In genomic region chr19:42406111-42406510, GRCh38 we compare ENCODE assay signal across 31 cellular contexts. TPM values are rescaled to one million over a fixed set of nuclear protein-coding genes. Genes with fewer than 3 reads are reported as not detected.
DNase-seq lines count a peak whose midpoint lies in the region; ATAC-seq, FAIRE-seq and TF ChIP-seq lines count a peak whose summit lies in the region.
"Had no signal": no experiment of that assay in that cellular context is flagged by ENCODE, and none has a peak within 500 bp of the region (broad histone marks: within the 10 kb centered on the region; RNA-seq: fewer than 3 reads in every experiment).

No MANE protein-coding gene starts in this region.

- intact Hi-C loops in GM12878 (cut with micrococcal nuclease; ENCODE audit: unreplicated experiment), result no loop called here

- in situ Hi-C loops in GM12878 (cut with MboI), result no loop called here

- no peak overlapping the region for H3K4me3 Mint-ChIP-seq in activated CD8-positive, alpha-beta memory T cell treated with anti-CD3 and anti-CD28 coated beads, Interleukin-2, amount 10 ng/mL, durations not matched to agents 7 days and 5 days
- H3K4me3 Mint-ChIP-seq: CD8-positive, alpha-beta T cell had no signal

- no peak for TF ChIP-seq EP300 in GM12878 (IDR thresholded peaks at IDR 0.05; ENCODE audit: borderline replicate concordance in 1 of 2, control insufficient read depth in 1 of 2, low read depth in 2 of 2, low read length in 2 of 2)

- peaks cover 11% of the 10 kb centered on the region for H3K4me1 Mint-ChIP-seq in activated CD8-positive, alpha-beta memory T cell treated with anti-CD3 and anti-CD28 coated beads, Interleukin-2, amount 10 ng/mL, durations not matched to agents 7 days and 5 days

- RAD21 ChIA-PET in GM12878 (lab: Charles Lee; ENCODE audit: unreplicated experiment), result interaction anchor here (0.5 kb wide), 1 partner anchor 150 kb away, joined by 3 read pairs; no protein-coding TSS in a partner anchor

- H2BK120ac ChIP-seq in neuronal stem cell (ENCODE audit: low read depth, low read length), result no peak overlapping the region

- peaks cover 10% of the 10 kb centered on the region for H3K79me1 ChIP-seq in neuronal stem cell (ENCODE audit: low read depth, low read length)

- H3K79me2 ChIP-seq in GM12878 (ENCODE audit: control insufficient read depth, insufficient read depth, low read length), result no peaks in the 10 kb centered on the region

- no peaks in the 10 kb centered on the region for H3K9me3 Mint-ChIP-seq in activated CD8-positive, alpha-beta memory T cell treated with anti-CD3 and anti-CD28 coated beads, Interleukin-2, amount 10 ng/mL, durations not matched to agents 7 days and 5 days (ENCODE audit: low read depth)
- H3K9me3 Mint-ChIP-seq: CD8-positive, alpha-beta T cell had no signal

- no peak overlapping the region for H3K4me3 ChIP-seq in HEK293 (ENCODE audit: low read depth, low read length)
- H3K4me3 ChIP-seq in GM12878, result no peak overlapping the region
- H3K4me3 ChIP-seq in neuronal stem cell (ENCODE audit: low read length in 2 of 2), result no peak overlapping the region
- H3K4me3 ChIP-seq: A549, K562, SK-N-MC had no signal

- TF ChIP-seq RAD21 in GM12878 (IDR thresholded peaks at IDR 0.05; ENCODE audit: insufficient read depth, low read depth, low read length), result no peak

- H2BK15ac ChIP-seq in neuronal stem cell (ENCODE audit: low read length), result no peak overlapping the region

- DNase-seq in GM12878 (ENCODE audit: low read depth, low spot score) (no peak), neuronal stem cell (ENCODE audit: low spot score) (no peak), urothelium cell line (ENCODE audit: low spot score) (no peak), NCI-H2107 treated with DMSO at 0.1 percent for 48 hours (lab: John Stamatoyannopoulos, UW; ENCODE audit: unreplicated experiment) (no peak), DMS53 treated with DMSO at 0.1 percent for 48 hours (lab: John Stamatoyannopoulos, UW; ENCODE audit: unreplicated experiment) (no peak)
- no peak for DNase-seq in activated CD8-positive, alpha-beta memory T cell treated with anti-CD3 and anti-CD28 coated beads, Interleukin-2, amount 10 ng/mL, durations not matched to agents 7 days and 5 days
- DNase-seq: Caco-2; CD8-positive, alpha-beta T cell; DMS79; EL; GDM1; MV-4-11; NCI-H1105; NCI-H1436 treated with DMSO at 0.1 percent for 48 hours; NCI-H2029; NCI-H446 treated with DMSO at 0.1 percent for 48 hours; NCI-H526 treated with DMSO at 0.1 percent for 48 hours; SHP77 treated with DMSO at 0.1 percent for 48 hours had no signal

- H3K27me3 ChIP-seq in GM12878 (replicated peaks in 1 of 2; ENCODE audit: control insufficient read depth in 2 of 2, insufficient read depth in 2 of 2, low read length in 1 of 2) (no peaks in the 10 kb centered on the region), neuronal stem cell (ENCODE audit: control insufficient read depth in 3 of 3, insufficient read depth in 3 of 3, low read depth in 1 of 3, low read length in 3 of 3) (no peaks in the 10 kb centered on the region)

- H2AFZ ChIP-seq in GM12878 (ENCODE audit: control insufficient read depth, low read depth, low read length) (no peak overlapping the region), neuronal stem cell (ENCODE audit: low read length) (no peak overlapping the region)

- POLR2A ChIA-PET in HEK293 (lab: Yijun Ruan, JAX) (interaction anchor here (1.3 to 2.1 kb wide), 2 partner anchors 9 to 20 kb away, joined by 3 to 19 read pairs; no protein-coding TSS in a partner anchor), GM12878 (lab: Charles Lee) (no interaction called here)

- 86% methylated on average over 11 of the region's 11 CpGs for WGBS in GM12878 (ENCODE audit: insufficient coverage, insufficient replicate concordance, low lambda C conversion rate, missing lambda C conversion rate)
- WGBS in neuronal stem cell (ENCODE audit: extremely low coverage in 2 of 2, insufficient read length in 2 of 2, insufficient replicate concordance in 1 of 2), 2 donors, result no CpG with 5 or more reads among the region's 11 CpGs

- TF ChIP-seq CTCF in HEK293 (tag by site-specific recombination; IDR thresholded peaks at IDR 0.05), result no peak
- no peak for TF ChIP-seq CTCF in GM12878 (IDR thresholded peaks at IDR 0.05 in 2 of 3, conservative IDR thresholded peaks at IDR 0.05 in 1 of 3; ENCODE audit: control insufficient read depth in 2 of 3, extremely low read depth in 1 of 3, insufficient read depth in 1 of 3, low read depth in 3 of 3, low read length in 3 of 3)

- H3K36me3 ChIP-seq in HEK293 (ENCODE audit: control insufficient read depth in 2 of 2, insufficient read depth in 1 of 2, low read length in 2 of 2) (peaks cover 0 to 4% of the 10 kb centered on the region in 2 experiments; a peak in 1 of 3 replicates), GM12878 (ENCODE audit: control insufficient read depth in 2 of 2, insufficient read depth in 2 of 2, low read length in 1 of 2) (peaks cover 5% of the 10 kb centered on the region in 2 experiments; a peak in 3 of 4 replicates), neuronal stem cell (replicated peaks in 1 of 2; ENCODE audit: control insufficient read depth in 2 of 2, insufficient read depth in 2 of 2, low read length in 2 of 2) (peaks cover 16 to 63% of the 10 kb centered on the region in 2 donors)

- FAIRE-seq in GM12878 (lab: Jason Lieb, UNC) (no peak), urothelium cell line (lab: Jason Lieb, UNC) (peak; percentile 17)
- FAIRE-seq: A549, GM12892, H1, K562 had no signal

- no peak overlapping the region for H3K14ac ChIP-seq in neuronal stem cell (ENCODE audit: low read length)

- H3K9ac ChIP-seq in GM12878 (ENCODE audit: control insufficient read depth, insufficient read depth, low read length) (no peak overlapping the region), neuronal stem cell (ENCODE audit: low read depth, low read length, poor library complexity) (peak overlapping the region; percentile 67)

- H3K27ac ChIP-seq in HEK293 (ENCODE audit: extremely low read depth, low read depth, low read length) (no peak overlapping the region), GM12878 (ENCODE audit: control insufficient read depth, insufficient read depth) (no peak overlapping the region), neuronal stem cell (replicated peaks; ENCODE audit: low read length) (no peak overlapping the region)
- H3K27ac ChIP-seq: A549, C4-2B, HL-60, SK-N-MC had no signal

- H3K4me1 ChIP-seq in HEK293 (ENCODE audit: control insufficient read depth, insufficient read depth, low read length), result peaks cover 7% of the 10 kb centered on the region
- H3K4me1 ChIP-seq in GM12878 (ENCODE audit: control insufficient read depth, insufficient read depth, low read length), result no peaks in the 10 kb centered on the region; the same call in 1 of the 2 replicates
- H3K4me1 ChIP-seq in neuronal stem cell (ENCODE audit: control insufficient read depth in 2 of 2, insufficient read depth in 1 of 2, low read depth in 1 of 2, low read length in 2 of 2), result peaks cover 7 to 9% of the 10 kb centered on the region in 2 donors
- H3K4me1 ChIP-seq: Caco-2 had no signal

- H3K4ac ChIP-seq in neuronal stem cell (ENCODE audit: low read length), result no peak overlapping the region

- 0 out of 2 replicates have a peak, but pooled peaks have one; percentile 6 for TF ChIP-seq POLR2A in GM12878 (IDR thresholded peaks at IDR 0.05; ENCODE audit: low read depth, low read length)

- peak overlapping the region; percentile 9 for H4K91ac ChIP-seq in neuronal stem cell (ENCODE audit: low read depth, low read length, poor library complexity)

- no peaks in the 10 kb centered on the region for H3K27me3 Mint-ChIP-seq in activated CD8-positive, alpha-beta memory T cell treated with anti-CD3 and anti-CD28 coated beads, Interleukin-2, amount 10 ng/mL, durations not matched to agents 7 days and 5 days

- H3K18ac ChIP-seq in neuronal stem cell (ENCODE audit: low read length), result peak overlapping the region; percentile 64

- H4K8ac ChIP-seq in neuronal stem cell (ENCODE audit: low read depth, low read length), result peak overlapping the region; percentile 82

- no peaks in the 10 kb centered on the region for H3K9me3 ChIP-seq in HEK293 (ENCODE audit: control insufficient read depth, insufficient read depth, low read depth, low read length)
- H3K9me3 ChIP-seq in GM12878 (replicated peaks; ENCODE audit: control insufficient read depth, insufficient read depth, low read length), result no peaks in the 10 kb centered on the region
- H3K9me3 ChIP-seq in neuronal stem cell (replicated peaks in 1 of 2; ENCODE audit: control insufficient read depth in 2 of 2, insufficient read depth in 1 of 2, low read depth in 1 of 2, low read length in 2 of 2), result no peaks in the 10 kb centered on the region
- H3K9me3 ChIP-seq: A549, Caco-2 had no signal

- peak overlapping the region; percentile 10 for H2AK5ac ChIP-seq in neuronal stem cell (ENCODE audit: low read depth, low read length)

- peak overlapping the region; percentile 94 for H2BK12ac ChIP-seq in neuronal stem cell (ENCODE audit: low read length)

- peak overlapping the region; percentile 5 for H3K23ac ChIP-seq in neuronal stem cell (ENCODE audit: low read depth, low read length, poor library complexity)

- CTCF ChIA-PET in HEK293 (lab: Yijun Ruan, JAX), result interaction anchor here (0.7 to 1.0 kb wide), 2 partner anchors 9 to 20 kb away, joined by 3 to 4 read pairs; no protein-coding TSS in a partner anchor
- CTCF ChIA-PET in GM12878 (lab: Yijun Ruan, JAX), result interaction anchor here (1.6 kb wide), 1 partner anchor 14 kb away, joined by 4 read pairs; no protein-coding TSS in a partner anchor
- CTCF ChIA-PET in activated CD8-positive, alpha-beta memory T cell treated with anti-CD3 and anti-CD28 coated beads, Interleukin-2, amount 10 ng/mL, durations not matched to agents 7 days and 5 days (lab: Charles Lee), result interaction anchor here (1.5 to 1.8 kb wide), 2 partner anchors 14 to 18 kb away, joined by 4 to 6 read pairs; no protein-coding TSS in a partner anchor

- no peaks in the 10 kb centered on the region for H4K20me1 ChIP-seq in GM12878 (ENCODE audit: control insufficient read depth, insufficient read depth)

- no peak overlapping the region for H2BK5ac ChIP-seq in neuronal stem cell (ENCODE audit: low read length)

- H3K4me2 ChIP-seq in GM12878 (ENCODE audit: control insufficient read depth, insufficient read depth) (no peak overlapping the region), neuronal stem cell (ENCODE audit: insufficient read depth, low read length, poor library complexity, severe bottlenecking) (no peak overlapping the region)
- H3K4me2 ChIP-seq: A549 had no signal

- no peak for ATAC-seq in GM12878
- no peak for ATAC-seq in activated CD8-positive, alpha-beta memory T cell treated with anti-CD3 and anti-CD28 coated beads, Interleukin-2, amount 10 ng/mL, durations not matched to agents 7 days and 5 days
- ATAC-seq: A549; CD8-positive, alpha-beta T cell; HCT116; K562; Panc1 had no signal

- H3K27ac Mint-ChIP-seq in activated CD8-positive, alpha-beta memory T cell treated with anti-CD3 and anti-CD28 coated beads, Interleukin-2, amount 10 ng/mL, durations not matched to agents 7 days and 5 days, result no peak overlapping the region
- H3K27ac Mint-ChIP-seq: CD8-positive, alpha-beta T cell had no signal

- H3K36me3 Mint-ChIP-seq in activated CD8-positive, alpha-beta memory T cell treated with anti-CD3 and anti-CD28 coated beads, Interleukin-2, amount 10 ng/mL, durations not matched to agents 7 days and 5 days, result peaks cover 21% of the 10 kb centered on the region

- BruUV-seq in GM12878 (replicated peaks; lab: Mats Ljungman, UMichigan), result no TSS peak

- SMC1A ChIA-PET in GM12878 (lab: Charles Lee; ENCODE audit: uncharacterized antibody, unreplicated experiment), result no interaction called here

RNA-seq across cellular contexts. Expression of gene CNFN, which starts 16.0 kb away (rescaled TPM):
- not detected in 2 replicates for total RNA-seq in GM12878 (2013; cell fraction: nucleolus; rRNA removed)
- total RNA-seq in GM12878 (2014; rRNA removed), result not detected in 2 replicates
- not detected in 2 replicates for total RNA-seq in GM12878 (2014; rRNA removed; fragmentation: Illumina TruSeq; extraction: Trizol)
- total RNA-seq in GM12878 (2021), result not detected in 2 replicates
- polyA plus RNA-seq in GM12878 (2011; ENCODE audit: low read depth), result not detected
- polyA plus RNA-seq in GM12878 (2011; rRNA removed), result not detected in 2 replicates
- polyA plus RNA-seq in GM12878 (2011; cell fraction: cytosol; rRNA removed), result 0.60 and 0.78 TPM in 2 replicates
- 0.38 TPM in 1 of 2 replicates, not detected in the other for polyA plus RNA-seq in GM12878 (2011; cell fraction: nucleus; rRNA removed)
- polyA plus RNA-seq in GM12878 (2012), result 0.38 and 0.51 TPM in 2 replicates
- polyA plus RNA-seq in GM12878 (2014; fragmentation: Illumina TruSeq; extraction: Trizol), result not detected in 2 replicates
- polyA plus RNA-seq in GM12878 (2014; fragmentation: Nextera tagmentation; extraction: Ambion mirVana), result not detected
- polyA plus RNA-seq in GM12878 (2014; rRNA removed), result not detected in 2 replicates
- polyA plus RNA-seq in GM12878 (2016; fragmentation: Nextera tagmentation; extraction: Ambion mirVana), result under 1 TPM in 1 of 2 experiments, not detected in 1; 0.60 TPM
- polyA minus RNA-seq in GM12878 (2011; rRNA and poly(A)+ RNA removed), result not detected in 2 replicates
- polyA minus RNA-seq in GM12878 (2011; cell fraction: cytosol; rRNA and poly(A)+ RNA removed), result not detected in 2 replicates
- not detected in 2 replicates for polyA minus RNA-seq in GM12878 (2011; cell fraction: nucleus; rRNA and poly(A)+ RNA removed)
- 41.6 TPM for polyA plus RNA-seq in neuronal stem cell (2013, experiment 1 of 2)
- polyA plus RNA-seq in neuronal stem cell (2013, experiment 2 of 2), result 43.2 TPM
- total RNA-seq in activated CD8-positive, alpha-beta memory T cell treated with anti-CD3 and anti-CD28 coated beads, Interleukin-2, amount 10 ng/mL, durations not matched to agents 7 days and 5 days, result not detected
- total RNA-seq: CD8-positive, alpha-beta T cell; LHCN-M2 had no signal

RNA-seq across cellular contexts. Expression of gene LIPE, which starts 21.1 kb away (rescaled TPM):
- 6.8 and 9.3 TPM in 2 replicates for total RNA-seq in GM12878 (2013; cell fraction: nucleolus; rRNA removed)
- total RNA-seq in GM12878 (2014; rRNA removed) (11.1 and 19.9 TPM in 2 replicates), GM12878 (2014; rRNA removed; fragmentation: Illumina TruSeq; extraction: Trizol) (5.3 and 8.1 TPM in 2 replicates), GM12878 (2021) (31.9 and 33.3 TPM in 2 replicates)
- polyA plus RNA-seq in GM12878 (2011; ENCODE audit: low read depth), result 2.8 TPM
- polyA plus RNA-seq in GM12878 (2011; rRNA removed) (3.2 and 8.9 TPM in 2 replicates), GM12878 (2014; fragmentation: Illumina TruSeq; extraction: Trizol) (1.5 and 10.0 TPM in 2 replicates), GM12878 (2014; fragmentation: Nextera tagmentation; extraction: Ambion mirVana) (under 1 TPM; 0.02 to 0.24 TPM), GM12878 (2014; rRNA removed) (18.0 and 22.3 TPM in 2 replicates), GM12878 (2016; fragmentation: Nextera tagmentation; extraction: Ambion mirVana) (10 to 100 TPM in 1 of 2 experiments, 1 to 10 TPM in 1; 8.4 to 11.5 TPM)
- 8.9 and 12.9 TPM in 2 replicates for polyA plus RNA-seq in GM12878 (2011; cell fraction: cytosol; rRNA removed)
- polyA plus RNA-seq in GM12878 (2011; cell fraction: nucleus; rRNA removed), result 16.4 and 21.1 TPM in 2 replicates
- 9.3 and 10.4 TPM in 2 replicates for polyA plus RNA-seq in GM12878 (2012)
- polyA minus RNA-seq in GM12878 (2011; rRNA and poly(A)+ RNA removed), result 8.3 and 20.1 TPM in 2 replicates
- polyA minus RNA-seq in GM12878 (2011; cell fraction: cytosol; rRNA and poly(A)+ RNA removed), result 9.6 and 14.6 TPM in 2 replicates
- polyA minus RNA-seq in GM12878 (2011; cell fraction: nucleus; rRNA and poly(A)+ RNA removed), result 3.9 and 9.2 TPM in 2 replicates
- polyA plus RNA-seq in neuronal stem cell (2013, experiment 1 of 2), result 10.6 TPM
- polyA plus RNA-seq in neuronal stem cell (2013, experiment 2 of 2), result 10.0 TPM
- 10 to 100 TPM; 41.5 to 44.6 TPM for total RNA-seq in activated CD8-positive, alpha-beta memory T cell treated with anti-CD3 and anti-CD28 coated beads, Interleukin-2, amount 10 ng/mL, durations not matched to agents 7 days and 5 days
- polyA plus RNA-seq: K562 had no signal

RNA-seq across cellular contexts. Expression of gene CXCL17, which starts 36.6 kb away (rescaled TPM):
- not detected in 2 replicates for total RNA-seq in GM12878 (2013; cell fraction: nucleolus; rRNA removed)
- total RNA-seq in GM12878 (2014; rRNA removed) (not detected in 2 replicates), GM12878 (2014; rRNA removed; fragmentation: Illumina TruSeq; extraction: Trizol) (0.14 TPM in 1 of 2 replicates, not detected in the other), GM12878 (2021) (not detected in 2 replicates)
- polyA plus RNA-seq in GM12878 (2011; ENCODE audit: low read depth), result not detected
- polyA plus RNA-seq in GM12878 (2011; rRNA removed) (0.10 and 0.15 TPM in 2 replicates), GM12878 (2014; fragmentation: Illumina TruSeq; extraction: Trizol) (not detected in 2 replicates), GM12878 (2014; fragmentation: Nextera tagmentation; extraction: Ambion mirVana) (under 1 TPM; 0.13 to 0.24 TPM), GM12878 (2014; rRNA removed) (not detected in 2 replicates), GM12878 (2016; fragmentation: Nextera tagmentation; extraction: Ambion mirVana) (not detected)
- 0.10 and 0.12 TPM in 2 replicates for polyA plus RNA-seq in GM12878 (2011; cell fraction: cytosol; rRNA removed)
- polyA plus RNA-seq in GM12878 (2011; cell fraction: nucleus; rRNA removed), result not detected in 2 replicates
- polyA plus RNA-seq in GM12878 (2012), result not detected in 2 replicates
- polyA minus RNA-seq in GM12878 (2011; rRNA and poly(A)+ RNA removed), result not detected in 2 replicates
- not detected in 2 replicates for polyA minus RNA-seq in GM12878 (2011; cell fraction: cytosol; rRNA and poly(A)+ RNA removed)
- not detected in 2 replicates for polyA minus RNA-seq in GM12878 (2011; cell fraction: nucleus; rRNA and poly(A)+ RNA removed)
- not detected for polyA plus RNA-seq in neuronal stem cell (2013, experiment 1 of 2)
- polyA plus RNA-seq in neuronal stem cell (2013, experiment 2 of 2), result not detected
- not detected for total RNA-seq in activated CD8-positive, alpha-beta memory T cell treated with anti-CD3 and anti-CD28 coated beads, Interleukin-2, amount 10 ng/mL, durations not matched to agents 7 days and 5 days
- total RNA-seq: CD8-positive, alpha-beta T cell; H1; K562; LHCN-M2; MCF 10A; OCI-LY7 had no signal
- polyA plus RNA-seq: H1 had no signal
